Comparison of ENCODE assay signal across 1 cellular context in genomic region chr2:1747065-1747941, GRCh38.
TF ChIP-seq lines count a peak whose summit lies in the region.

No MANE protein-coding gene starts in this region.

TF ChIP-seq in IMR-90, 13 proteins besides CTCF, POLR2A, EP300 and RAD21:
- TF ChIP-seq MAFK (IDR thresholded peaks at IDR 0.05; ENCODE audit: low read depth, low read length), result no peak
- TF ChIP-seq NFE2L2 (IDR thresholded peaks at IDR 0.05; ENCODE audit: low read depth, low read length), result no peak
- TF ChIP-seq SMC3 (IDR thresholded peaks at IDR 0.05; ENCODE audit: low read depth, low read length), result no peak
- no peak for TF ChIP-seq BHLHE40 (IDR thresholded peaks at IDR 0.05; ENCODE audit: low read depth, low read length)
- TF ChIP-seq MAZ (IDR thresholded peaks at IDR 0.05; ENCODE audit: borderline replicate concordance, low read depth, low read length), result no peak
- TF ChIP-seq CHD1 (IDR thresholded peaks at IDR 0.05; ENCODE audit: low read depth, low read length), result no peak
- TF ChIP-seq MXI1 (IDR thresholded peaks at IDR 0.05; ENCODE audit: borderline replicate concordance, low read depth, low read length), result no peak
- TF ChIP-seq USF2 (IDR thresholded peaks at IDR 0.05; ENCODE audit: low read depth, low read length), result no peak
- no peak for TF ChIP-seq RFX5 (IDR thresholded peaks at IDR 0.05; ENCODE audit: low read depth, low read length)
- TF ChIP-seq CEBPB (IDR thresholded peaks at IDR 0.05; ENCODE audit: low read depth, low read length), result no peak
- TF ChIP-seq RCOR1 (IDR thresholded peaks at IDR 0.05; ENCODE audit: insufficient replicate concordance, low read length), result no peak
- TF ChIP-seq, protein P1, sequence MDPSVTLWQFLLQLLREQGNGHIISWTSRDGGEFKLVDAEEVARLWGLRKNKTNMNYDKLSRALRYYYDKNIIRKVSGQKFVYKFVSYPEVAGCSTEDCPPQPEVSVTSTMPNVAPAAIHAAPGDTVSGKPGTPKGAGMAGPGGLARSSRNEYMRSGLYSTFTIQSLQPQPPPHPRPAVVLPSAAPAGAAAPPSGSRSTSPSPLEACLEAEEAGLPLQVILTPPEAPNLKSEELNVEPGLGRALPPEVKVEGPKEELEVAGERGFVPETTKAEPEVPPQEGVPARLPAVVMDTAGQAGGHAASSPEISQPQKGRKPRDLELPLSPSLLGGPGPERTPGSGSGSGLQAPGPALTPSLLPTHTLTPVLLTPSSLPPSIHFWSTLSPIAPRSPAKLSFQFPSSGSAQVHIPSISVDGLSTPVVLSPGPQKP (IDR thresholded peaks at IDR 0.05; ENCODE audit: borderline replicate concordance, low read depth, low read length), result no peak
- no peak for TF ChIP-seq FOS (IDR thresholded peaks at IDR 0.05; ENCODE audit: low read depth, low read length)
